ENCODE assay signal across 1 cellular context in the genomic region with DNA sequence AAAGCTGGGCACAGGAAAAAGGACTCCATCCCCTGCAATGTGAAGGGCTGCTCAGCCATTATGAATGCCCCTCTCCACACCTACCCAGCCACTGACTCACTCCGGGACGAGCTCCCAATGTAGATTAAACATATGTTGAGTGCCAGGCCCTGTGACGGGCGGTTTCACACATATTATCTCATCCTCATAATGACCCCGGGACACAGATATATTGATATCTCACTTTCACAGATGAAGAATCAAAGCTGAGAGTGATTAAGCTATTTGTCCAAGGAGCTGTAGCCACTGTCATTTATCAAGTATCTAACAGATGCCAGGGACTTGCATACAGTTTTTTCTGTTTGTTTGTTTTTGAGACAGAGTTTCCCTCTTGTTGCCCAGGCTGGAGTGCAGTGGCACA.
TF ChIP-seq lines count a peak whose summit lies in the region.

No MANE protein-coding gene starts in this region.

TF ChIP-seq in HepG2, 621 proteins besides CTCF, POLR2A, EP300 and RAD21:
- no peak for TF ChIP-seq ZFP36L1 (CRISPR knock-in tag; IDR thresholded peaks at IDR 0.05)
- TF ChIP-seq, protein P1, sequence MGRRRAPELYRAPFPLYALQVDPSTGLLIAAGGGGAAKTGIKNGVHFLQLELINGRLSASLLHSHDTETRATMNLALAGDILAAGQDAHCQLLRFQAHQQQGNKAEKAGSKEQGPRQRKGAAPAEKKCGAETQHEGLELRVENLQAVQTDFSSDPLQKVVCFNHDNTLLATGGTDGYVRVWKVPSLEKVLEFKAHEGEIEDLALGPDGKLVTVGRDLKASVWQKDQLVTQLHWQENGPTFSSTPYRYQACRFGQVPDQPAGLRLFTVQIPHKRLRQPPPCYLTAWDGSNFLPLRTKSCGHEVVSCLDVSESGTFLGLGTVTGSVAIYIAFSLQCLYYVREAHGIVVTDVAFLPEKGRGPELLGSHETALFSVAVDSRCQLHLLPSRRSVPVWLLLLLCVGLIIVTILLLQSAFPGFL (CRISPR knock-in tag; IDR thresholded peaks at IDR 0.05) = no peak
- TF ChIP-seq, protein P2, sequence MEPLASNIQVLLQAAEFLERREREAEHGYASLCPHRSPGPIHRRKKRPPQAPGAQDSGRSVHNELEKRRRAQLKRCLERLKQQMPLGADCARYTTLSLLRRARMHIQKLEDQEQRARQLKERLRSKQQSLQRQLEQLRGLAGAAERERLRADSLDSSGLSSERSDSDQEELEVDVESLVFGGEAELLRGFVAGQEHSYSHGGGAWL (CRISPR knock-in tag; IDR thresholded peaks at IDR 0.05) = no peak
- no peak for TF ChIP-seq SUZ12 (IDR thresholded peaks at IDR 0.05; ENCODE audit: low read depth, low read length)
- TF ChIP-seq ZBTB8A (CRISPR knock-in tag; IDR thresholded peaks at IDR 0.05; ENCODE audit: borderline replicate concordance, low read depth) = no peak
- TF ChIP-seq, protein P3, sequence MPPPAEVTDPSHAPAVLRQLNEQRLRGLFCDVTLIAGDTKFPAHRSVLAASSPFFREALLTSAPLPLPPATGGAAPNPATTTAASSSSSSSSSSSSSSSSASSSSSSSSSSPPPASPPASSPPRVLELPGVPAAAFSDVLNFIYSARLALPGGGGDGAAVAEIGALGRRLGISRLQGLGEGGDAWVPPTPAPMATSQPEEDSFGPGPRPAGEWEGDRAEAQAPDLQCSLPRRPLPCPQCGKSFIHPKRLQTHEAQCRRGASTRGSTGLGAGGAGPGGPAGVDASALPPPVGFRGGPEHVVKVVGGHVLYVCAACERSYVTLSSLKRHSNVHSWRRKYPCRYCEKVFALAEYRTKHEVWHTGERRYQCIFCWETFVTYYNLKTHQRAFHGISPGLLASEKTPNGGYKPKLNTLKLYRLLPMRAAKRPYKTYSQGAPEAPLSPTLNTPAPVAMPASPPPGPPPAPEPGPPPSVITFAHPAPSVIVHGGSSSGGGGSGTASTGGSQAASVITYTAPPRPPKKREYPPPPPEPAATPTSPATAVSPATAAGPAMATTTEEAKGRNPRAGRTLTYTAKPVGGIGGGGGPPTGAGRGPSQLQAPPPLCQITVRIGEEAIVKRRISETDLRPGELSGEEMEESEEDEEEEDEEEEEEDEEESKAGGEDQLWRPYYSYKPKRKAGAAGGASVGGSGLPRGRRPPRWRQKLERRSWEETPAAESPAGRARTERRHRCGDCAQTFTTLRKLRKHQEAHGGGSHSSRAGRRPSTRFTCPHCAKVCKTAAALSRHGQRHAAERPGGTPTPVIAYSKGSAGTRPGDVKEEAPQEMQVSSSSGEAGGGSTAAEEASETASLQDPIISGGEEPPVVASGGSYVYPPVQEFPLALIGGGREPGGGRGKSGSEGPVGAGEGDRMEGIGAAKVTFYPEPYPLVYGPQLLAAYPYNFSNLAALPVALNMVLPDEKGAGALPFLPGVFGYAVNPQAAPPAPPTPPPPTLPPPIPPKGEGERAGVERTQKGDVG (CRISPR knock-in tag; IDR thresholded peaks at IDR 0.05; ENCODE audit: borderline replicate concordance) = no peak
- no peak for TF ChIP-seq REL (CRISPR knock-in tag; conservative IDR thresholded peaks at IDR 0.05)
- TF ChIP-seq NBN (conservative IDR thresholded peaks at IDR 0.05) = no peak
- TF ChIP-seq, protein P4, sequence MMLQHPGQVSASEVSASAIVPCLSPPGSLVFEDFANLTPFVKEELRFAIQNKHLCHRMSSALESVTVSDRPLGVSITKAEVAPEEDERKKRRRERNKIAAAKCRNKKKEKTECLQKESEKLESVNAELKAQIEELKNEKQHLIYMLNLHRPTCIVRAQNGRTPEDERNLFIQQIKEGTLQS (CRISPR knock-in tag; IDR thresholded peaks at IDR 0.05) = no peak
- TF ChIP-seq, protein P5, sequence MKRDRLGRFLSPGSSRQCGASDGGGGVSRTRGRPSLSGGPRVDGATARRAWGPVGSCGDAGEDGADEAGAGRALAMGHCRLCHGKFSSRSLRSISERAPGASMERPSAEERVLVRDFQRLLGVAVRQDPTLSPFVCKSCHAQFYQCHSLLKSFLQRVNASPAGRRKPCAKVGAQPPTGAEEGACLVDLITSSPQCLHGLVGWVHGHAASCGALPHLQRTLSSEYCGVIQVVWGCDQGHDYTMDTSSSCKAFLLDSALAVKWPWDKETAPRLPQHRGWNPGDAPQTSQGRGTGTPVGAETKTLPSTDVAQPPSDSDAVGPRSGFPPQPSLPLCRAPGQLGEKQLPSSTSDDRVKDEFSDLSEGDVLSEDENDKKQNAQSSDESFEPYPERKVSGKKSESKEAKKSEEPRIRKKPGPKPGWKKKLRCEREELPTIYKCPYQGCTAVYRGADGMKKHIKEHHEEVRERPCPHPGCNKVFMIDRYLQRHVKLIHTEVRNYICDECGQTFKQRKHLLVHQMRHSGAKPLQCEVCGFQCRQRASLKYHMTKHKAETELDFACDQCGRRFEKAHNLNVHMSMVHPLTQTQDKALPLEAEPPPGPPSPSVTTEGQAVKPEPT (CRISPR knock-in tag; IDR thresholded peaks at IDR 0.05; ENCODE audit: low read depth) = no peak
- no peak for TF ChIP-seq MXD4 (CRISPR knock-in tag; IDR thresholded peaks at IDR 0.05)
- no peak for TF ChIP-seq KLF16 (CRISPR knock-in tag; IDR thresholded peaks at IDR 0.05)
- TF ChIP-seq, protein P6, sequence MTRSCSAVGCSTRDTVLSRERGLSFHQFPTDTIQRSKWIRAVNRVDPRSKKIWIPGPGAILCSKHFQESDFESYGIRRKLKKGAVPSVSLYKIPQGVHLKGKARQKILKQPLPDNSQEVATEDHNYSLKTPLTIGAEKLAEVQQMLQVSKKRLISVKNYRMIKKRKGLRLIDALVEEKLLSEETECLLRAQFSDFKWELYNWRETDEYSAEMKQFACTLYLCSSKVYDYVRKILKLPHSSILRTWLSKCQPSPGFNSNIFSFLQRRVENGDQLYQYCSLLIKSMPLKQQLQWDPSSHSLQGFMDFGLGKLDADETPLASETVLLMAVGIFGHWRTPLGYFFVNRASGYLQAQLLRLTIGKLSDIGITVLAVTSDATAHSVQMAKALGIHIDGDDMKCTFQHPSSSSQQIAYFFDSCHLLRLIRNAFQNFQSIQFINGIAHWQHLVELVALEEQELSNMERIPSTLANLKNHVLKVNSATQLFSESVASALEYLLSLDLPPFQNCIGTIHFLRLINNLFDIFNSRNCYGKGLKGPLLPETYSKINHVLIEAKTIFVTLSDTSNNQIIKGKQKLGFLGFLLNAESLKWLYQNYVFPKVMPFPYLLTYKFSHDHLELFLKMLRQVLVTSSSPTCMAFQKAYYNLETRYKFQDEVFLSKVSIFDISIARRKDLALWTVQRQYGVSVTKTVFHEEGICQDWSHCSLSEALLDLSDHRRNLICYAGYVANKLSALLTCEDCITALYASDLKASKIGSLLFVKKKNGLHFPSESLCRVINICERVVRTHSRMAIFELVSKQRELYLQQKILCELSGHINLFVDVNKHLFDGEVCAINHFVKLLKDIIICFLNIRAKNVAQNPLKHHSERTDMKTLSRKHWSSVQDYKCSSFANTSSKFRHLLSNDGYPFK (CRISPR knock-in tag; IDR thresholded peaks at IDR 0.05; ENCODE audit: borderline replicate concordance) = no peak
- TF ChIP-seq SCMH1 (CRISPR knock-in tag; IDR thresholded peaks at IDR 0.05; ENCODE audit: borderline replicate concordance) = no peak
- no peak for TF ChIP-seq PRMT3 (CRISPR knock-in tag; IDR thresholded peaks at IDR 0.05; ENCODE audit: borderline replicate concordance, low read depth)
- no peak for TF ChIP-seq POLR2AphosphoS2 (IDR thresholded peaks at IDR 0.05; ENCODE audit: low read depth, low read length)
- TF ChIP-seq ISX (CRISPR knock-in tag; conservative IDR thresholded peaks at IDR 0.05) = no peak
- TF ChIP-seq, protein P7, sequence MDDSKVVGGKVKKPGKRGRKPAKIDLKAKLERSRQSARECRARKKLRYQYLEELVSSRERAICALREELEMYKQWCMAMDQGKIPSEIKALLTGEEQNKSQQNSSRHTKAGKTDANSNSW (CRISPR knock-in tag; IDR thresholded peaks at IDR 0.05; ENCODE audit: borderline replicate concordance) = no peak
TF ChIP-seq in HepG2: peak in this region for 0.
